In genomic region chr11:12127206-12127898, GRCh38 we compare ENCODE assay signal across 16 cellular contexts. TPM values are rescaled to one million over a fixed set of nuclear protein-coding genes. Genes with fewer than 3 reads are reported as not detected.
DNase-seq lines count a peak whose midpoint lies in the region; ATAC-seq and TF ChIP-seq lines count a peak whose summit lies in the region.
"Had no signal": no experiment of that assay in that cellular context is flagged by ENCODE, and none has a peak within 500 bp of the region (broad histone marks: within the 10 kb centered on the region; RNA-seq: fewer than 3 reads in every experiment).

No MANE protein-coding gene starts in this region.

- no peaks in the 10 kb centered on the region for H3K79me1 ChIP-seq in H9 (ENCODE audit: insufficient read depth, low read depth, low read length, poor library complexity, severe bottlenecking)

- H3K9me3 ChIP-seq in H9 (ENCODE audit: control insufficient read depth, low read depth, low read length) = no peaks in the 10 kb centered on the region
- no peaks in the 10 kb centered on the region for H3K9me3 ChIP-seq in smooth muscle cell (replicated peaks; ENCODE audit: low read depth)
- H3K9me3 ChIP-seq: body of pancreas, prostate gland had no signal

- no peak overlapping the region for H3K4me3 Mint-ChIP-seq in H9
- H3K4me3 Mint-ChIP-seq in effector memory CD8-positive, alpha-beta T cell = no peak overlapping the region
- H3K4me3 Mint-ChIP-seq: B cell had no signal

- no peaks in the 10 kb centered on the region for H3K79me2 ChIP-seq in H9 (ENCODE audit: insufficient read depth, low read length)
- H3K79me2 ChIP-seq in smooth muscle cell (ENCODE audit: low read depth) = peaks cover 66% of the 10 kb centered on the region

- H3K27me3 Mint-ChIP-seq in H9 (ENCODE audit: low read depth) = peaks cover 21% of the 10 kb centered on the region
- H3K27me3 Mint-ChIP-seq in effector memory CD8-positive, alpha-beta T cell = no peaks in the 10 kb centered on the region
- H3K27me3 Mint-ChIP-seq: stimulated activated naive CD8-positive, alpha-beta T cell treated with anti-CD3 and anti-CD28 coated beads, Interleukin-15, amount 100 ng/mL, for 72 hours had no signal

- H2BK12ac ChIP-seq in H9 (ENCODE audit: insufficient read length, low read depth, low read length) = no peak overlapping the region

- WGBS in H9 (ENCODE audit: extremely low coverage, insufficient read length, low lambda C conversion rate) = no CpG with 5 or more reads among the region's 4 CpGs
- 44% methylated on average over 4 of the region's 4 CpGs for WGBS in smooth muscle cell (ENCODE audit: low lambda C conversion rate)

- no peak overlapping the region for H3K23ac ChIP-seq in H9 (ENCODE audit: insufficient read length, low read depth, low read length)

- H3T11ph ChIP-seq in H9 (ENCODE audit: low read length) = no peak overlapping the region

- no peaks in the 10 kb centered on the region for H3K9me3 Mint-ChIP-seq in H9
- no peaks in the 10 kb centered on the region for H3K9me3 Mint-ChIP-seq in effector memory CD8-positive, alpha-beta T cell
- H3K9me3 Mint-ChIP-seq: stimulated activated naive CD8-positive, alpha-beta T cell treated with anti-CD3 and anti-CD28 coated beads, Interleukin-15, amount 100 ng/mL, for 72 hours had no signal

- H2BK15ac ChIP-seq in H9 (ENCODE audit: low read depth, low read length) = no peak overlapping the region

- no peak for DNase-seq in H9
- no peak for DNase-seq in RWPE1 (ENCODE audit: low spot score)
- DNase-seq in effector memory CD8-positive, alpha-beta T cell = no peak
- no peak for DNase-seq in smooth muscle cell (lab: John Stamatoyannopoulos, UW; ENCODE audit: unreplicated experiment)
- DNase-seq in NCI-H1048 (lab: John Stamatoyannopoulos, UW) = no peak
- DNase-seq: activated CD8-positive, alpha-beta memory T cell treated with anti-CD3 and anti-CD28 coated beads for 24 hours; body of pancreas; DMS153; naive B cell; NCI-H146; NCI-H446; stimulated activated naive CD8-positive, alpha-beta T cell treated with anti-CD3 and anti-CD28 coated beads, Interleukin-15, amount 100 ng/mL, for 72 hours had no signal

- no peak overlapping the region for H3K4me3 ChIP-seq in smooth muscle cell
- H3K4me3 ChIP-seq: body of pancreas, prostate gland had no signal

- H3K23me2 ChIP-seq in H9 (ENCODE audit: insufficient read length, low read depth, low read length, poor library complexity, severe bottlenecking) = no peaks in the 10 kb centered on the region

- ATAC-seq in effector memory CD8-positive, alpha-beta T cell (replicated peaks) = no peak
- ATAC-seq in GM18858 (IDR thresholded peaks at IDR 0.05; ENCODE audit: unreplicated experiment) (no peak), HG03432 (IDR thresholded peaks at IDR 0.05; ENCODE audit: unreplicated experiment) (no peak)
- ATAC-seq: body of pancreas had no signal

- no peak overlapping the region for H3K18ac ChIP-seq in H9 (ENCODE audit: insufficient read length, low read depth, low read length)

- H2BK20ac ChIP-seq in H9 (ENCODE audit: low read depth, low read length, poor library complexity, severe bottlenecking) = no peak overlapping the region

- TF ChIP-seq CTCF in H9 (conservative IDR thresholded peaks at IDR 0.05) (peak; percentile 14; the same call in 1 of the 3 replicates), RWPE1 (conservative IDR thresholded peaks at IDR 0.05; ENCODE audit: low read depth) (no peak), smooth muscle cell (IDR thresholded peaks at IDR 0.05; ENCODE audit: borderline replicate concordance, insufficient read depth, poor library complexity, severe bottlenecking) (no peak)

- H3K4me1 ChIP-seq in H9 (ENCODE audit: insufficient read depth, low read length) = peaks cover 4% of the 10 kb centered on the region; the same call in 1 of the 2 replicates
- H3K4me1 ChIP-seq in smooth muscle cell (ENCODE audit: low read depth) = peaks cover 28% of the 10 kb centered on the region
- H3K4me1 ChIP-seq: prostate gland had no signal

- no peak overlapping the region for H4K91ac ChIP-seq in H9 (ENCODE audit: insufficient read length, low read depth, low read length)

- H2AK5ac ChIP-seq in H9 (ENCODE audit: insufficient read length, low read length) = no peak overlapping the region

- no peak overlapping the region for H3K9ac ChIP-seq in H9 (ENCODE audit: extremely low read depth, insufficient read length, low read length)
- H3K9ac ChIP-seq in smooth muscle cell (ENCODE audit: low read depth) = peak overlapping the region; percentile 38

- H3K4ac ChIP-seq in H9 (ENCODE audit: low read depth, low read length) = no peak overlapping the region

- H3K27ac ChIP-seq in H9 (ENCODE audit: insufficient read length, low read depth, low read length) = no peak overlapping the region
- peak overlapping the region; percentile 58 for H3K27ac ChIP-seq in RWPE1
- peak overlapping the region; percentile 94 for H3K27ac ChIP-seq in smooth muscle cell (ENCODE audit: low read depth)
- H3K27ac ChIP-seq: body of pancreas, prostate gland had no signal

- H4K5ac ChIP-seq in H9 (ENCODE audit: insufficient read length, low read depth, low read length) = no peak overlapping the region

- H3K4me2 ChIP-seq in H9 (ENCODE audit: insufficient read depth, insufficient read length, low read length) (no peak overlapping the region), smooth muscle cell (peak overlapping the region; percentile 38)

- peaks cover 38% of the 10 kb centered on the region for H3F3A ChIP-seq in smooth muscle cell (ENCODE audit: low read depth)

- CTCF ChIA-PET in RWPE1 (lab: Yijun Ruan, JAX) = interaction anchor here (1.1 to 1.5 kb wide), 2 partner anchors 83 to 96 kb away, joined by 3 to 7 read pairs; no protein-coding TSS in a partner anchor

- H3K27me3 ChIP-seq in H9 (ENCODE audit: insufficient read depth, low read length) = no peaks in the 10 kb centered on the region; the same call in 1 of the 2 replicates
- no peaks in the 10 kb centered on the region for H3K27me3 ChIP-seq in smooth muscle cell (ENCODE audit: low read depth)
- H3K27me3 ChIP-seq: body of pancreas had no signal

- H3K4me1 Mint-ChIP-seq in H9 = peaks cover 6 to 7% of the 10 kb centered on the region in 2 experiments
- H3K4me1 Mint-ChIP-seq in effector memory CD8-positive, alpha-beta T cell (ENCODE audit: low read depth in 2 of 2) = peaks cover 34 to 41% of the 10 kb centered on the region in 2 donors
- H3K4me1 Mint-ChIP-seq: B cell, naive B cell had no signal

- no peak overlapping the region for H2BK120ac ChIP-seq in H9 (ENCODE audit: low read depth, low read length, poor library complexity, severe bottlenecking)

- POLR2A ChIA-PET in RWPE1 (lab: Yijun Ruan, JAX; ENCODE audit: low non-redundant PET) = interaction anchor here (0.6 kb wide), 1 partner anchor 9 kb away, joined by 6 read pairs; no protein-coding TSS in a partner anchor

- H4K20me1 ChIP-seq in H9 (ENCODE audit: control insufficient read depth, insufficient read depth, insufficient read length) (no peaks in the 10 kb centered on the region), smooth muscle cell (ENCODE audit: low read depth) (peaks cover 28% of the 10 kb centered on the region)

- no peaks in the 10 kb centered on the region for H3K36me3 Mint-ChIP-seq in H9 (ENCODE audit: insufficient read depth in 1 of 3, low read depth in 3 of 3)
- no peaks in the 10 kb centered on the region for H3K36me3 Mint-ChIP-seq in effector memory CD8-positive, alpha-beta T cell (ENCODE audit: insufficient read depth)
- H3K36me3 Mint-ChIP-seq: naive B cell had no signal

- H2AFZ ChIP-seq in H9 (ENCODE audit: low read length) = no peak overlapping the region
- no peak overlapping the region for H2AFZ ChIP-seq in smooth muscle cell (ENCODE audit: low read depth)

- H3K14ac ChIP-seq in H9 (ENCODE audit: insufficient read depth, low read length) = no peak overlapping the region

- no peaks in the 10 kb centered on the region for H3K36me3 ChIP-seq in smooth muscle cell (ENCODE audit: low read depth)
- H3K36me3 ChIP-seq: prostate gland had no signal

- no peak overlapping the region for H4K8ac ChIP-seq in H9 (replicated peaks; ENCODE audit: insufficient read length, low read depth, low read length)

- H3K27ac Mint-ChIP-seq in H9 = no peak overlapping the region
- peak overlapping the region; percentile 6 to 73 for H3K27ac Mint-ChIP-seq in effector memory CD8-positive, alpha-beta T cell
- H3K27ac Mint-ChIP-seq: B cell had no signal

- no peak overlapping the region for H2BK5ac ChIP-seq in H9 (ENCODE audit: insufficient read length, low read length)

- no peak overlapping the region for H3K56ac ChIP-seq in H9 (ENCODE audit: insufficient read length, low read depth, low read length)

RNA-seq across cellular contexts. Expression of gene MICAL2, which starts 17.0 kb away (rescaled TPM):
- total RNA-seq in H9 (2021) = 4.7 and 6.0 TPM in 2 replicates
- total RNA-seq in smooth muscle cell = 278 and 287 TPM in 2 replicates
- polyA plus RNA-seq in smooth muscle cell = 158 and 161 TPM in 2 replicates

Comparison
In these comparisons a context has a peak if more than half of its experiments do, and no peak if none do; other contexts are left out.
1. H3K27ac Mint-ChIP-seq: peak in effector memory CD8-positive, alpha-beta T cell (2 of 2); none in H9 (0 of 3).
2. RNA of gene MICAL2, which starts 17.0 kb away (total RNA-seq): 278 to 287 TPM in smooth muscle cell; 4.7 to 6.0 TPM in H9; every median in the first group is over 10 times any median in the second.